9 cellular contexts compared by ENCODE assay signal in genomic region chr12:11758087-11758837, GRCh38.
DNase-seq lines count a peak whose midpoint lies in the region; ATAC-seq lines count a peak whose summit lies in the region.
"Had no signal": no experiment of that assay in that cellular context is flagged by ENCODE, and none has a peak within 500 bp of the region (broad histone marks: within the 10 kb centered on the region; RNA-seq: fewer than 3 reads in every experiment).

No MANE protein-coding gene starts in this region.

- peaks cover 37% of the 10 kb centered on the region for H3K4me1 Mint-ChIP-seq in T-helper 17 cell

- peak overlapping the region; percentile 45 for H3K27ac ChIP-seq in subcutaneous abdominal adipose tissue (ENCODE audit: low read depth, low read length)

- no peaks in the 10 kb centered on the region for H3K27me3 Mint-ChIP-seq in T-helper 17 cell

- H3K9ac ChIP-seq in subcutaneous abdominal adipose tissue (ENCODE audit: low read length in 5 of 5): no peak overlapping the region

- DNase-seq in T-helper 17 cell (no peak), left lobe of liver (ENCODE audit: low spot score) (no peak), NCI-H128 (lab: John Stamatoyannopoulos, UW; ENCODE audit: unreplicated experiment) (no peak), GOT3 (lab: John Stamatoyannopoulos, UW) (no peak)
- DNase-seq: activated CD4-positive, CD25-positive, alpha-beta regulatory T cell; NCI-H1048 had no signal

- peak; percentile 17 for ATAC-seq in GM19395 (IDR thresholded peaks at IDR 0.05; ENCODE audit: unreplicated experiment)
- ATAC-seq in T-helper 17 cell: peak; percentile 5
- ATAC-seq in left lobe of liver: peak; percentile 17
- ATAC-seq in HG03175 (IDR thresholded peaks at IDR 0.05; ENCODE audit: unreplicated experiment): no peak

- peaks cover 5 to 61% (median 29%) of the 10 kb centered on the region in 5 donors for H3K4me1 ChIP-seq in subcutaneous abdominal adipose tissue (ENCODE audit: control insufficient read depth in 5 of 5, insufficient read depth in 5 of 5, low read length in 5 of 5)

- H3K27ac Mint-ChIP-seq in T-helper 17 cell: peak overlapping the region; percentile 81

- H3K36me3 Mint-ChIP-seq in T-helper 17 cell (ENCODE audit: low read depth): peaks cover 2% of the 10 kb centered on the region

- no peaks in the 10 kb centered on the region for H3K9me3 ChIP-seq in T-helper 17 cell (ENCODE audit: control insufficient read depth, low read length, poor library complexity, severe bottlenecking)
- H3K9me3 ChIP-seq in subcutaneous abdominal adipose tissue (ENCODE audit: control insufficient read depth in 5 of 5, low read length in 5 of 5): no peaks in the 10 kb centered on the region

- H3K27me3 ChIP-seq in subcutaneous abdominal adipose tissue (ENCODE audit: control insufficient read depth in 5 of 5, insufficient read depth in 4 of 5, low read length in 5 of 5): no peaks in the 10 kb centered on the region

- H3K4me3 Mint-ChIP-seq in T-helper 17 cell: no peak overlapping the region

- H3K4me3 ChIP-seq in subcutaneous abdominal adipose tissue (ENCODE audit: low read depth in 1 of 5, low read length in 5 of 5): no peak overlapping the region

- peaks cover 0 to 16% (median 5%) of the 10 kb centered on the region in 5 donors for H3K36me3 ChIP-seq in subcutaneous abdominal adipose tissue (ENCODE audit: control insufficient read depth in 5 of 5, insufficient read depth in 5 of 5, low read length in 5 of 5)
